Comparison of ENCODE assay signal across 15 cellular contexts in genomic region chr7:116535416-116535815, GRCh38. TPM values are rescaled to one million over a fixed set of nuclear protein-coding genes. Genes with fewer than 3 reads are reported as not detected.
A peak's percentile ranks its signal among the peaks of the same experiment; 100 is the strongest.
DNase-seq lines count a peak whose midpoint lies in the region; ATAC-seq, FAIRE-seq and TF ChIP-seq lines count a peak whose summit lies in the region.
"Had no signal": no experiment of that assay in that cellular context is flagged by ENCODE, and none has a peak within 500 bp of the region (broad histone marks: within the 10 kb centered on the region; RNA-seq: fewer than 3 reads in every experiment).

No MANE protein-coding gene starts in this region.

- H3K4me2 ChIP-seq in astrocyte (ENCODE audit: low read length) (no peak overlapping the region), neural progenitor cell (no peak overlapping the region)

- H3K9me3 ChIP-seq in heart left ventricle (no peaks in the 10 kb centered on the region), astrocyte (ENCODE audit: insufficient read depth, low read depth, low read length) (no peaks in the 10 kb centered on the region), neural progenitor cell (ENCODE audit: low read depth) (no peaks in the 10 kb centered on the region), tibial artery (no peaks in the 10 kb centered on the region)

- H3K36me3 Mint-ChIP-seq in astrocyte (ENCODE audit: low read depth, unreplicated experiment) (peaks cover 37% of the 10 kb centered on the region), neural progenitor cell (peaks cover 2% of the 10 kb centered on the region)
- H3K36me3 Mint-ChIP-seq in activated naive CD4-positive, alpha-beta T cell treated with anti-CD3 and anti-CD28 coated beads, Interleukin-2, amount 50 U/mL, for 72 hours, result peaks cover 0 to 6% of the 10 kb centered on the region in 2 donors

- TF ChIP-seq CTCF in heart left ventricle (IDR thresholded peaks at IDR 0.05) (no peak), astrocyte (IDR thresholded peaks at IDR 0.05; ENCODE audit: insufficient read depth, low read depth, low read length) (no peak), neural progenitor cell (IDR thresholded peaks at IDR 0.05) (no peak), tibial artery (IDR thresholded peaks at IDR 0.05) (no peak)

- H3K9me3 Mint-ChIP-seq in astrocyte (ENCODE audit: unreplicated experiment), result no peaks in the 10 kb centered on the region
- no peaks in the 10 kb centered on the region for H3K9me3 Mint-ChIP-seq in neural progenitor cell
- H3K9me3 Mint-ChIP-seq in activated naive CD4-positive, alpha-beta T cell treated with anti-CD3 and anti-CD28 coated beads, Interleukin-2, amount 50 U/mL, for 72 hours, result peaks cover 4% of the 10 kb centered on the region in 2 donors

- H3K27me3 ChIP-seq in heart left ventricle, result no peaks in the 10 kb centered on the region
- no peaks in the 10 kb centered on the region for H3K27me3 ChIP-seq in astrocyte (ENCODE audit: insufficient read depth, low read length)
- no peaks in the 10 kb centered on the region for H3K27me3 ChIP-seq in neural progenitor cell
- H3K27me3 ChIP-seq in tibial artery, result no peaks in the 10 kb centered on the region

- H3K27ac ChIP-seq in heart left ventricle, result peak overlapping the region in 7 of 12 donors; percentile 6 to 63 (median 39)
- H3K27ac ChIP-seq in astrocyte (ENCODE audit: low read depth, low read length), result no peak overlapping the region
- no peak overlapping the region for H3K27ac ChIP-seq in neural progenitor cell
- H3K27ac ChIP-seq in tibial artery, result peak overlapping the region; percentile 19 to 23
- H3K27ac ChIP-seq: C4-2B had no signal

- DNase-seq in heart left ventricle, result no peak
- DNase-seq in Right ventricle myocardium inferior (ENCODE audit: missing footprints), result no peak
- no peak for DNase-seq in astrocyte (ENCODE audit: low read depth)
- DNase-seq in neural progenitor cell (ENCODE audit: low spot score), result no peak
- DNase-seq in tibial artery, result no peak
- no peak for DNase-seq in activated naive CD4-positive, alpha-beta T cell treated with anti-CD3 and anti-CD28 coated beads, Interleukin-2, amount 50 U/mL, for 72 hours (ENCODE audit: low spot score in 2 of 2)
- no peak for DNase-seq in stimulated activated CD4-positive, alpha-beta T cell treated with anti-CD3 and anti-CD28 coated beads, Interleukin-12 subunit alpha, Interleukin-12 subunit beta, amount 100 ng/mL, for 4 hours
- DNase-seq: IMR-90, Kasumi-1, NCI-H1417 treated with DMSO at 0.1 percent for 48 hours, NCI-H2029, NCI-H510A had no signal

- H3K27ac Mint-ChIP-seq in astrocyte (ENCODE audit: unreplicated experiment) (peak overlapping the region; percentile 29), neural progenitor cell (peak overlapping the region; percentile 42)
- H3K27ac Mint-ChIP-seq in activated naive CD4-positive, alpha-beta T cell treated with anti-CD3 and anti-CD28 coated beads, Interleukin-2, amount 50 U/mL, for 72 hours, result no peak overlapping the region

- intact Hi-C loops in heart left ventricle (cut with DNase I), result loop anchor here in 1 of 10 donors (5.0 kb wide), 1 partner anchor 363 kb away; no protein-coding TSS in a partner anchor
- intact Hi-C loops in Right ventricle myocardium inferior (cut with DNase I), result no loop called here
- intact Hi-C loops in tibial artery (cut with DNase I; ENCODE audit: low total_unique reads), result no loop called here

- H3K4me3 ChIP-seq in heart left ventricle (peak overlapping the region in 2 of 12 donors; percentile 14 to 24), astrocyte (ENCODE audit: insufficient read depth, low read depth, low read length) (no peak overlapping the region), neural progenitor cell (no peak overlapping the region), tibial artery (no peak overlapping the region)

- no peak for FAIRE-seq in astrocyte (lab: Jason Lieb, UNC)
- FAIRE-seq: RCC 7860 had no signal

- no peak overlapping the region for H3K9ac ChIP-seq in astrocyte (ENCODE audit: low read length)
- H3K9ac ChIP-seq in neural progenitor cell, result no peak overlapping the region

- H3F3A ChIP-seq in neural progenitor cell (ENCODE audit: low read depth), result no peaks in the 10 kb centered on the region

- H3K4me3 Mint-ChIP-seq in astrocyte (ENCODE audit: unreplicated experiment) (no peak overlapping the region), neural progenitor cell (no peak overlapping the region)

- H3K27me3 Mint-ChIP-seq in astrocyte (ENCODE audit: low read depth, unreplicated experiment), result no peaks in the 10 kb centered on the region
- no peaks in the 10 kb centered on the region for H3K27me3 Mint-ChIP-seq in neural progenitor cell (ENCODE audit: insufficient read depth, low read depth)

- H4K20me1 ChIP-seq in astrocyte (ENCODE audit: insufficient read depth, low read length) (peaks cover 57% of the 10 kb centered on the region), neural progenitor cell (ENCODE audit: low read depth) (no peaks in the 10 kb centered on the region)

- H3K4me1 Mint-ChIP-seq in astrocyte (ENCODE audit: low read depth, unreplicated experiment), result peaks cover 30% of the 10 kb centered on the region
- no peaks in the 10 kb centered on the region for H3K4me1 Mint-ChIP-seq in neural progenitor cell

- 59 to 75% (median 64%) methylated on average over 1 of the region's 1 CpG for WGBS in heart left ventricle, 4 donors

- ATAC-seq in heart left ventricle, result no peak
- no peak for ATAC-seq in Right ventricle myocardium inferior
- no peak for ATAC-seq in HG02588 (IDR thresholded peaks at IDR 0.05; ENCODE audit: unreplicated experiment)
- ATAC-seq in activated naive CD4-positive, alpha-beta T cell treated with anti-CD3 and anti-CD28 coated beads, Interleukin-2, amount 50 U/mL, for 72 hours, result no peak

- TF ChIP-seq POLR2A in heart left ventricle (IDR thresholded peaks at IDR 0.05), result no peak

- H3K4me1 ChIP-seq in heart left ventricle, result peaks cover 21 to 94% (median 64%) of the 10 kb centered on the region in 12 donors
- H3K4me1 ChIP-seq in astrocyte (ENCODE audit: insufficient read depth, low read length), result peaks cover 15% of the 10 kb centered on the region
- no peaks in the 10 kb centered on the region for H3K4me1 ChIP-seq in neural progenitor cell
- H3K4me1 ChIP-seq in tibial artery, result peaks cover 0 to 92% (median 35%) of the 10 kb centered on the region in 4 donors

- H3K79me2 ChIP-seq in astrocyte (ENCODE audit: insufficient read depth, low read length) (peaks cover 94% of the 10 kb centered on the region), neural progenitor cell (ENCODE audit: low read depth) (no peaks in the 10 kb centered on the region)

- H2AFZ ChIP-seq in astrocyte (ENCODE audit: low read depth, low read length) (no peak overlapping the region), neural progenitor cell (replicated peaks) (no peak overlapping the region)

- H3K36me3 ChIP-seq in heart left ventricle, result peaks cover 0 to 84% (median 26%) of the 10 kb centered on the region in 9 donors
- H3K36me3 ChIP-seq in astrocyte (ENCODE audit: insufficient read depth, low read length), result peaks cover 53% of the 10 kb centered on the region
- H3K36me3 ChIP-seq in neural progenitor cell, result no peaks in the 10 kb centered on the region
- peaks cover 11 to 40% (median 22%) of the 10 kb centered on the region in 3 donors for H3K36me3 ChIP-seq in tibial artery

RNA-seq across cellular contexts. Expression of gene CAV1, which starts 10.6 kb away (rescaled TPM):
- 100 to 1,000 TPM; 216 to 408 (median 281) TPM for total RNA-seq in heart left ventricle
- polyA plus RNA-seq in heart left ventricle, result 100 to 1,000 TPM; 125 to 297 TPM
- total RNA-seq in Right ventricle myocardium inferior, result 387 TPM
- total RNA-seq in astrocyte, result 384 and 472 TPM in 2 replicates
- total RNA-seq in neural progenitor cell (ENCODE audit: low replicate concordance), result 0.19 and 1.2 TPM in 2 replicates
- not detected for total RNA-seq in activated naive CD4-positive, alpha-beta T cell treated with anti-CD3 and anti-CD28 coated beads, Interleukin-2, amount 50 U/mL, for 72 hours

RNA-seq across cellular contexts. Expression of gene CAV2, which starts 35.9 kb away (rescaled TPM):
- total RNA-seq in heart left ventricle (100 to 1,000 TPM; 189 to 345 (median 237) TPM), Right ventricle myocardium inferior (239 TPM), astrocyte (152 and 161 TPM in 2 replicates), neural progenitor cell (ENCODE audit: low replicate concordance) (0.37 and 0.56 TPM in 2 replicates)
- 100 to 1,000 TPM in 1 of 2 donors, 10 to 100 TPM in 1; 66.3 to 236 TPM for polyA plus RNA-seq in heart left ventricle
- under 1 TPM in 1 of 2 donors, not detected in 1; 0.12 TPM for total RNA-seq in activated naive CD4-positive, alpha-beta T cell treated with anti-CD3 and anti-CD28 coated beads, Interleukin-2, amount 50 U/mL, for 72 hours

Comparison
In these comparisons a context has a peak if more than half of its experiments do, and no peak if none do; other contexts are left out.
1. H3K27ac ChIP-seq: peak in heart left ventricle (7 of 12) and tibial artery (2 of 2); none in astrocyte (single experiment) and neural progenitor cell (single experiment).
2. H3K27ac Mint-ChIP-seq: peak in astrocyte (single experiment) and neural progenitor cell (single experiment); none in activated naive CD4-positive, alpha-beta T cell treated with anti-CD3 and anti-CD28 coated beads, Interleukin-2, amount 50 U/mL, for 72 hours (0 of 2).
3. RNA of gene CAV1, which starts 10.6 kb away (total RNA-seq): 384 to 472 TPM in astrocyte, 387 TPM in Right ventricle myocardium inferior (single experiment) and 216 to 408 TPM in heart left ventricle; 0.19 to 1.2 TPM in neural progenitor cell and not detected in activated naive CD4-positive, alpha-beta T cell treated with anti-CD3 and anti-CD28 coated beads, Interleukin-2, amount 50 U/mL, for 72 hours; every median in the first group is over 10 times any median in the second.
4. RNA of gene CAV2, which starts 35.9 kb away (total RNA-seq): 239 TPM in Right ventricle myocardium inferior (single experiment), 189 to 345 TPM in heart left ventricle and 152 to 161 TPM in astrocyte; 0.37 to 0.56 TPM in neural progenitor cell and 0.12 TPM in activated naive CD4-positive, alpha-beta T cell treated with anti-CD3 and anti-CD28 coated beads, Interleukin-2, amount 50 U/mL, for 72 hours; every median in the first group is over 10 times any median in the second.